Comparison of ENCODE assay signal across 9 cellular contexts in the genomic region with DNA sequence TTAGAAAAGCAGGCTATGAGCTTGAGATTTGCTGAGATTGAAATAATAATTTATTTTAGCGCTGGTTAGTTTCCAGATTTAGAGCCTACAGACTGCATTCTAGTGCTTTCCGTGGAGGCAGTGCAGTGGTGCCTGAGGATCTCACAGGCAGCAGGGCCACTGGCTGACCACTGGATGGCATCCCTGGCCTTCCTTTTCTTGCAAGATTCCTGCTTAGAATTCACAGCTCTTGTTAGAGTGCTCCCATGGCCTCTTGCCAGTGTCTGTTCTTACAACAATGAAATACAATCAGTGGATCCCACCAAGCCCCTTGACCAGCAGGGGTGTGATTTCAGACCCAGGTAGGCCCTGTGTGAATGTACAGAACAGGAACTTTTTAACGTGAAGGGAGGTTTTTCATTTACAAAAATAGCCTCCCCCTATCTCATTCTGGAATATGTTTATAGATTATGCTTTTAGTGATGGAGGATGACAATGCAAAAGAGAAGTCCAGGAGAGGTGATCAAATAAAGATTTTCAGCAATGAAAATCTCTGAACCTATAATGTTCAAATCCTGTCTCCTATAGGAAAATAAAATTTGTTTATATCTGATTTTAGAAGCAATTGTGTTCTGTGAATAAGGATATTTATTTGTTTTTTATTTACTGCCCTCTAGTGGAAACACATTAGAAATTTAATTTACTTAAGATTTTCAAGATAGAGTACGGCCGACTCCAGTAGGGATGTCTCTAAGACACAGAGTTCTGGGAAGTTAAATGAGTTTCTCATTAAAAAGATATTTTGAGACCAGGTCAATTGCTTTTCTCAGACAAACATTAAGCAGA.
DNase-seq lines count a peak whose midpoint lies in the region; ATAC-seq, FAIRE-seq and TF ChIP-seq lines count a peak whose summit lies in the region.
"Had no signal": no experiment of that assay in that cellular context is flagged by ENCODE, and none has a peak within 500 bp of the region (broad histone marks: within the 10 kb centered on the region; RNA-seq: fewer than 3 reads in every experiment).

No MANE protein-coding gene starts in this region.

- no peak for ATAC-seq in HG02588 (IDR thresholded peaks at IDR 0.05; ENCODE audit: unreplicated experiment)

- FAIRE-seq in H54 (lab: Jason Lieb, UNC) = no peak
- FAIRE-seq: islet of Langerhans had no signal

- no peak for TF ChIP-seq CTCF in astrocyte of the spinal cord (IDR thresholded peaks at IDR 0.05; ENCODE audit: low read depth, low read length)

- DNase-seq in DMS79 treated with DMSO at 0.1 percent for 48 hours (lab: John Stamatoyannopoulos, UW) (peak; percentile 85), NCI-H1105 treated with DMSO at 0.1 percent for 48 hours (lab: John Stamatoyannopoulos, UW) (peak; percentile 56), astrocyte of the spinal cord (ENCODE audit: low read depth, low spot score) (peak; percentile 1), middle frontal gyrus (ENCODE audit: extremely low spot score, low spot score) (peak; percentile 41), glomerular visceral epithelial cell (ENCODE audit: extremely low spot score) (no peak), H54 (ENCODE audit: insufficient read length, low spot score) (no peak)
- DNase-seq in effector CD8-positive, alpha-beta T cell (lab: John Stamatoyannopoulos, UW) = no peak

- H3K4me3 ChIP-seq in astrocyte of the spinal cord (ENCODE audit: low read depth, low read length) = no peak overlapping the region

- TF ChIP-seq POLR2A in H54 (IDR thresholded peaks at IDR 0.05; ENCODE audit: low read depth, low read length) = no peak

- in situ Hi-C loops in astrocyte of the spinal cord (cut with HindIII; ENCODE audit: low sequenced_read_pairs) = no loop called here

Comparison
In these comparisons a context has a peak if more than half of its experiments do, and no peak if none do; other contexts are left out.
1. DNase-seq: peak in DMS79 treated with DMSO at 0.1 percent for 48 hours (single experiment), NCI-H1105 treated with DMSO at 0.1 percent for 48 hours (single experiment), astrocyte of the spinal cord (single experiment) and middle frontal gyrus (single experiment); none in glomerular visceral epithelial cell (single experiment), H54 (single experiment) and effector CD8-positive, alpha-beta T cell (single experiment).